Comparison of ENCODE assay signal across 12 cellular contexts in the genomic region with DNA sequence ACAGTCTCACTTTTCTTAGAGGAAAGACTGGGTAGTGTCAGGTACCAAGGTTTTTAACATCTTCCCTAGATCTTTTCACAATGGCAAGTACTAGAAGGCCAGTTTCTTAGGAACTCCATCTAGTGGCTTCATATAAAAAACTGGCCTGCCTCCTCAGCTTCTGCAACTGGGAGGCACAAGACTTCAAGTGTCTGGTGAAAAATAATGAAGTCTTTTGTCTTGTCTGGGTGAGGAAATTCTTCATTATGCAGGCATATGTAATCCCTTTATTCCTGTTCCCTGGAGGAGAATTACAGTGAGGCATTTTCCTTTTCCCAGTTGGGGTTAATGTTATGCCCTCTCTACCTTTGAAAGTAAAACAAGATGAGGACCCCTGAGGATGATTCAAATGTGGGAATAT.
A peak's percentile ranks its signal among the peaks of the same experiment; 100 is the strongest.
DNase-seq lines count a peak whose midpoint lies in the region; ATAC-seq and TF ChIP-seq lines count a peak whose summit lies in the region.
"Had no signal": no experiment of that assay in that cellular context is flagged by ENCODE, and none has a peak within 500 bp of the region (broad histone marks: within the 10 kb centered on the region; RNA-seq: fewer than 3 reads in every experiment).

No MANE protein-coding gene starts in this region.

- no peak overlapping the region; the same call in 2 of the 3 replicates for H2BK15ac ChIP-seq in IMR-90 (ENCODE audit: low read depth, low read length)

- H3K36me3 ChIP-seq in IMR-90 (ENCODE audit: control insufficient read depth, insufficient read depth, low read length) (no peaks in the 10 kb centered on the region), iPS-20b (ENCODE audit: insufficient read depth, low read depth, low read length) (no peaks in the 10 kb centered on the region), prostate gland (no peaks in the 10 kb centered on the region), esophagus muscularis mucosa (no peaks in the 10 kb centered on the region)
- H3K36me3 ChIP-seq: BLaER1 treated with 17β-estradiol and CSF1 and Interleukin-3, amounts not matched to agents 10 nM and 100 nM; pancreas had no signal

- peak; percentile 33; the same call in 1 of the 2 replicates for TF ChIP-seq CTCF in AG04450 (IDR thresholded peaks at IDR 0.05; ENCODE audit: low read depth, low read length)
- 0 out of 2 replicates have a peak, but pooled peaks have one; percentile 9 for TF ChIP-seq CTCF in IMR-90 (conservative IDR thresholded peaks at IDR 0.05; ENCODE audit: low read depth, low read length)
- TF ChIP-seq CTCF in astrocyte of the spinal cord (IDR thresholded peaks at IDR 0.05; ENCODE audit: low read depth, low read length) = peak; percentile 47
- TF ChIP-seq CTCF in prostate gland (IDR thresholded peaks at IDR 0.05) = no peak
- TF ChIP-seq CTCF in esophagus muscularis mucosa (IDR thresholded peaks at IDR 0.05) = no peak

- TF ChIP-seq POLR2A in IMR-90 (IDR thresholded peaks at IDR 0.05; ENCODE audit: low read depth, low read length) = no peak
- no peak for TF ChIP-seq POLR2A in prostate gland (IDR thresholded peaks at IDR 0.05)
- TF ChIP-seq POLR2A in esophagus muscularis mucosa (IDR thresholded peaks at IDR 0.05; ENCODE audit: low read depth) = no peak

- H3K27ac ChIP-seq in AG04450 (ENCODE audit: low read depth, low read length) (no peak overlapping the region), IMR-90 (ENCODE audit: insufficient read depth, low read length) (no peak overlapping the region), iPS-20b (ENCODE audit: low read length) (no peak overlapping the region), prostate gland (no peak overlapping the region), esophagus muscularis mucosa (replicated peaks in 1 of 4) (no peak overlapping the region)
- H3K27ac ChIP-seq: BLaER1 treated with 17β-estradiol and CSF1 and Interleukin-3, amounts not matched to agents 10 nM and 100 nM; pancreas had no signal

- H2BK120ac ChIP-seq in IMR-90 (ENCODE audit: low read depth, low read length) = no peak overlapping the region

- H3K4ac ChIP-seq in IMR-90 (ENCODE audit: low read depth, low read length) = no peak overlapping the region

- H3K27me3 ChIP-seq in AG04450 (ENCODE audit: control insufficient read depth, insufficient read depth, low read length) = peaks cover 2% of the 10 kb centered on the region
- no peaks in the 10 kb centered on the region; the same call in 1 of the 2 replicates for H3K27me3 ChIP-seq in IMR-90 (ENCODE audit: control insufficient read depth, insufficient read depth, low read length)
- H3K27me3 ChIP-seq in iPS-20b (ENCODE audit: insufficient read depth, low read length) = no peaks in the 10 kb centered on the region
- no peaks in the 10 kb centered on the region for H3K27me3 ChIP-seq in prostate gland (replicated peaks; ENCODE audit: insufficient read depth)
- H3K27me3 ChIP-seq in esophagus muscularis mucosa = no peaks in the 10 kb centered on the region
- H3K27me3 ChIP-seq: BLaER1 treated with 17β-estradiol and CSF1 and Interleukin-3, amounts not matched to agents 10 nM and 100 nM; pancreas had no signal

- no peak for TF ChIP-seq EP300 in esophagus muscularis mucosa (IDR thresholded peaks at IDR 0.05)

- no peak overlapping the region for H3K23ac ChIP-seq in IMR-90 (ENCODE audit: low read depth, low read length)

- H3K9me3 ChIP-seq in AG04450 (ENCODE audit: control insufficient read depth, insufficient read depth, low read length) (no peaks in the 10 kb centered on the region), IMR-90 (ENCODE audit: control insufficient read depth, insufficient read depth, low read length) (no peaks in the 10 kb centered on the region), iPS-20b (ENCODE audit: insufficient read depth, low read depth, low read length) (no peaks in the 10 kb centered on the region), prostate gland (no peaks in the 10 kb centered on the region), esophagus muscularis mucosa (no peaks in the 10 kb centered on the region)
- H3K9me3 ChIP-seq: pancreas had no signal

- H3K4me1 ChIP-seq in IMR-90 (ENCODE audit: control insufficient read depth, insufficient read depth, low read length) (no peaks in the 10 kb centered on the region), iPS-20b (ENCODE audit: insufficient read depth, low read length) (peaks cover 54% of the 10 kb centered on the region), prostate gland (replicated peaks) (no peaks in the 10 kb centered on the region), esophagus muscularis mucosa (no peaks in the 10 kb centered on the region)
- H3K4me1 ChIP-seq: BLaER1 treated with 17β-estradiol and CSF1 and Interleukin-3, amounts not matched to agents 10 nM and 100 nM; pancreas had no signal

- TF ChIP-seq RAD21 in IMR-90 (IDR thresholded peaks at IDR 0.05; ENCODE audit: low read length) = no peak

- intact Hi-C loops in IMR-90 (cut with micrococcal nuclease) (no loop called here), prostate gland (cut with DNase I) (no loop called here), esophagus muscularis mucosa (cut with DNase I) (no loop called here)

- H4K91ac ChIP-seq in IMR-90 (ENCODE audit: insufficient read depth, low read depth, low read length) = no peak overlapping the region

- CTCF ChIA-PET in AG04450 (lab: Charles Lee) (interaction anchor here (1.7 kb wide), 1 partner anchor 12 kb away, joined by 16 read pairs; no protein-coding TSS in a partner anchor), IMR-90 (lab: Yijun Ruan, JAX) (no interaction called here)

- H2AK9ac ChIP-seq in IMR-90 (replicated peaks; ENCODE audit: low read depth, low read length, poor library complexity) = no peak overlapping the region

- no peaks in the 10 kb centered on the region for H3K79me1 ChIP-seq in IMR-90 (ENCODE audit: low read depth in 1 of 2, low read length in 2 of 2)

- H3K9me1 ChIP-seq in IMR-90 (ENCODE audit: insufficient read depth, low read length) = no peaks in the 10 kb centered on the region

- ATAC-seq in IMR-90 (ENCODE audit: low read depth) = no peak; the same call in 1 of the 2 replicates
- ATAC-seq in GM21619 (IDR thresholded peaks at IDR 0.05; ENCODE audit: unreplicated experiment) = no peak
- ATAC-seq in GM18867 (IDR thresholded peaks at IDR 0.05; ENCODE audit: unreplicated experiment) = no peak
- ATAC-seq: activated T-helper 17 cell treated with anti-CD3 and anti-CD28 coated beads, Interleukin-2, amount 50 U/mL, for 72 hours; pancreas had no signal

- H3K18ac ChIP-seq in IMR-90 (ENCODE audit: low read depth, low read length) = no peak overlapping the region

- H2BK20ac ChIP-seq in IMR-90 (ENCODE audit: low read depth, low read length) = no peak overlapping the region

- H4K8ac ChIP-seq in IMR-90 (ENCODE audit: low read depth in 2 of 2, low read length in 2 of 2) = no peak overlapping the region

- no peak overlapping the region for H3K14ac ChIP-seq in IMR-90 (replicated peaks; ENCODE audit: low read depth, low read length)

- no peak overlapping the region for H3K56ac ChIP-seq in IMR-90 (ENCODE audit: extremely low read depth, insufficient read depth, low read length)

- dilution Hi-C loops in IMR-90 (cut with HindIII; ENCODE audit: low sequenced_read_pairs, unreplicated experiment) = no loop called here

- no peak overlapping the region for H3K9ac ChIP-seq in IMR-90 (ENCODE audit: low read depth, low read length)
- peak overlapping the region; percentile 43; the same call in 1 of the 2 replicates for H3K9ac ChIP-seq in iPS-20b (ENCODE audit: low read depth, low read length)
- H3K9ac ChIP-seq: BLaER1 treated with 17β-estradiol and CSF1 and Interleukin-3, amounts not matched to agents 10 nM and 100 nM had no signal

- no peak overlapping the region for H3K4me2 ChIP-seq in IMR-90 (ENCODE audit: low read depth, low read length)
- H3K4me2 ChIP-seq: BLaER1 treated with 17β-estradiol and CSF1 and Interleukin-3, amounts not matched to agents 10 nM and 100 nM had no signal

- H4K20me1 ChIP-seq in IMR-90 (ENCODE audit: insufficient read depth, low read length) = no peaks in the 10 kb centered on the region
- H4K20me1 ChIP-seq: BLaER1 treated with 17β-estradiol and CSF1 and Interleukin-3, amounts not matched to agents 10 nM and 100 nM had no signal

- DNase-seq in AG04450 (ENCODE audit: low read depth, low spot score) (no peak), IMR-90 (no peak), astrocyte of the spinal cord (ENCODE audit: low read depth, low spot score) (peak; percentile 70), prostate gland (ENCODE audit: low spot score) (no peak), esophagus muscularis mucosa (ENCODE audit: extremely low spot score) (no peak)
- DNase-seq: pancreas, T1000 had no signal

- in situ Hi-C loops in IMR-90 (cut with MboI; ENCODE audit: low sequenced_read_pairs) (loop anchor here (25.0 kb wide), 1 partner anchor 1453 kb away; no protein-coding TSS in a partner anchor), astrocyte of the spinal cord (cut with HindIII; ENCODE audit: low sequenced_read_pairs) (no loop called here)

- POLR2A ChIA-PET in AG04450 (lab: Yijun Ruan, JAX) (no interaction called here), IMR-90 (lab: Charles Lee; ENCODE audit: unreplicated experiment) (no interaction called here)

- H2BK5ac ChIP-seq in IMR-90 (ENCODE audit: low read depth, low read length, poor library complexity, severe bottlenecking) = no peak overlapping the region

- no peak overlapping the region for H2AK5ac ChIP-seq in IMR-90 (ENCODE audit: low read depth, low read length)

- H4K5ac ChIP-seq in IMR-90 (ENCODE audit: low read depth, low read length) = no peak overlapping the region

- no TSS peak for BruUV-seq in IMR-90 (replicated peaks; lab: Mats Ljungman, UMichigan)

- no peak overlapping the region for H2AFZ ChIP-seq in IMR-90 (replicated peaks; ENCODE audit: low read length, poor library complexity)

- H3K4me3 ChIP-seq in AG04450 (ENCODE audit: low read depth, low read length) (no peak overlapping the region), IMR-90 (ENCODE audit: insufficient read depth, low read depth, low read length) (no peak overlapping the region), astrocyte of the spinal cord (ENCODE audit: low read depth, low read length) (no peak overlapping the region), iPS-20b (ENCODE audit: low read length) (peak overlapping the region; percentile 5; the same call in 1 of the 2 replicates), prostate gland (no peak overlapping the region), esophagus muscularis mucosa (no peak overlapping the region)
- H3K4me3 ChIP-seq: BLaER1 treated with 17β-estradiol and CSF1 and Interleukin-3, amounts not matched to agents 10 nM and 100 nM; pancreas had no signal

TF ChIP-seq in IMR-90, 13 proteins besides CTCF, POLR2A, EP300 and RAD21:
- TF ChIP-seq RCOR1 (IDR thresholded peaks at IDR 0.05; ENCODE audit: insufficient replicate concordance, low read length) = no peak

Comparison
In these comparisons a context has a peak if more than half of its experiments do, and no peak if none do; other contexts are left out.
1. CTCF ChIP-seq: peak in AG04450 (single experiment), IMR-90 (single experiment) and astrocyte of the spinal cord (single experiment); none in prostate gland (0 of 4) and esophagus muscularis mucosa (0 of 3).